ENCODE assay signal across 9 cellular contexts in genomic region chr9:33523397-33524296, GRCh38. TPM values are rescaled to one million over a fixed set of nuclear protein-coding genes. Genes with fewer than 3 reads are reported as not detected.
DNase-seq lines count a peak whose midpoint lies in the region; ATAC-seq lines count a peak whose summit lies in the region.
"Not testable (repeated sequence)": the region's sequence is repeated elsewhere in the genome, so short reads cannot be mapped to it uniquely, and the experiment has no call there.
"Had no signal": no experiment of that assay in that cellular context is flagged by ENCODE, and none has a peak within 500 bp of the region (broad histone marks: within the 10 kb centered on the region; RNA-seq: fewer than 3 reads in every experiment).

Gene ANKRD18B, plus strand, starts transcription at chr9:33524251. Its CDS starts 239 bp downstream, at chr9:33524490.

- H3K27me3 Mint-ChIP-seq in T-helper 17 cell, result peaks cover 38% of the 10 kb centered on the region
- H3K27me3 Mint-ChIP-seq in activated naive CD4-positive, alpha-beta T cell treated with anti-CD3 and anti-CD28 coated beads for 36 hours (ENCODE audit: low read depth), result peaks cover 37% of the 10 kb centered on the region

- H3K4me3 ChIP-seq in mesodermal cell (ENCODE audit: extremely low read depth, insufficient read depth, low read length, poor library complexity, severe bottlenecking), result peak within 1 kb of the TSS; percentile 68

- not testable (repeated sequence) for H3K36me3 ChIP-seq in mesodermal cell (ENCODE audit: control insufficient read depth, insufficient read depth, low read length)

- intact Hi-C loops in activated naive CD4-positive, alpha-beta T cell treated with anti-CD3 and anti-CD28 coated beads for 36 hours (cut with micrococcal nuclease), result not testable (repeated sequence)

- H3K27ac Mint-ChIP-seq in T-helper 17 cell; activated naive CD4-positive, alpha-beta T cell treated with anti-CD3 and anti-CD28 coated beads for 36 hours: not testable (repeated sequence)

- not testable (repeated sequence) for H3K9me3 ChIP-seq in T-helper 17 cell (ENCODE audit: control insufficient read depth, low read length, poor library complexity, severe bottlenecking); mesodermal cell (ENCODE audit: control insufficient read depth, low read length)

- H3K9me3 Mint-ChIP-seq in activated naive CD4-positive, alpha-beta T cell treated with anti-CD3 and anti-CD28 coated beads for 36 hours, result not testable (repeated sequence)

- 0 to 1% methylated on average over 41 to 54 of the region's 73 CpGs for WGBS in mesodermal cell (ENCODE audit: insufficient coverage in 2 of 2), 2 experiments

- DNase-seq in AG20443 (ENCODE audit: low spot score), result peak; percentile 70
- peak; percentile 36 for DNase-seq in NCI-H2107 treated with DMSO at 0.1 percent for 48 hours (lab: John Stamatoyannopoulos, UW; ENCODE audit: unreplicated experiment)
- peak; percentile 20 to 34 (median 21) for DNase-seq in T-helper 17 cell
- peak; percentile 70 for DNase-seq in activated naive CD4-positive, alpha-beta T cell treated with anti-CD3 and anti-CD28 coated beads for 36 hours
- DNase-seq in fibroblast of gingiva (ENCODE audit: low read depth), result peak; percentile 57
- peak; percentile 48 for DNase-seq in stimulated activated CD4-positive, alpha-beta T cell treated with anti-CD3 and anti-CD28 coated beads, Interleukin-4, amount 100 ng/mL, for 24 hours

- not testable (repeated sequence) for H3K4me1 ChIP-seq in mesodermal cell (ENCODE audit: control insufficient read depth, insufficient read depth, low read length, poor library complexity, severe bottlenecking)

- not testable (repeated sequence) for H3K36me3 Mint-ChIP-seq in T-helper 17 cell (ENCODE audit: low read depth); activated naive CD4-positive, alpha-beta T cell treated with anti-CD3 and anti-CD28 coated beads for 36 hours (ENCODE audit: low read depth)

- ATAC-seq in GM19351 (IDR thresholded peaks at IDR 0.05; ENCODE audit: unreplicated experiment) (peak; percentile 49), T-helper 17 cell (peak; percentile 97)

- CTCF ChIA-PET in activated naive CD4-positive, alpha-beta T cell treated with anti-CD3 and anti-CD28 coated beads for 36 hours (lab: Charles Lee), result interaction anchor here (0.5 to 1.3 kb wide), 6 partner anchors 13 to 113 kb away, joined by 3 to 7 read pairs (median 4); no protein-coding TSS in a partner anchor

- not testable (repeated sequence) for H3K4me1 Mint-ChIP-seq in T-helper 17 cell; activated naive CD4-positive, alpha-beta T cell treated with anti-CD3 and anti-CD28 coated beads for 36 hours (ENCODE audit: low read depth)

- H3K4me3 Mint-ChIP-seq in T-helper 17 cell, result peak within 1 kb of the TSS; percentile 82
- H3K4me3 Mint-ChIP-seq in activated naive CD4-positive, alpha-beta T cell treated with anti-CD3 and anti-CD28 coated beads for 36 hours, result peak within 1 kb of the TSS; percentile 79

- H3K27ac ChIP-seq in mesodermal cell (ENCODE audit: low read depth, low read length, severe bottlenecking), result not testable (repeated sequence)

RNA-seq across cellular contexts. Expression of gene ANKRD18B, which starts in this region (rescaled TPM):
- 1 to 10 TPM; 1.2 to 1.5 TPM for total RNA-seq in T-helper 17 cell
- total RNA-seq in activated naive CD4-positive, alpha-beta T cell treated with anti-CD3 and anti-CD28 coated beads for 36 hours, result 1 to 10 TPM in 1 of 2 experiments, under 1 TPM in 1; 0.57 to 1.6 TPM
- 7.5 TPM for polyA plus RNA-seq in mesodermal cell (2013, experiment 1 of 2)
- 9.5 TPM for polyA plus RNA-seq in mesodermal cell (2013, experiment 2 of 2)
- total RNA-seq: subcutaneous adipose tissue had no signal
